Comparison of ENCODE assay signal across 16 cellular contexts in genomic region chr5:17918373-17919104, GRCh38.
DNase-seq lines count a peak whose midpoint lies in the region; ATAC-seq, FAIRE-seq and TF ChIP-seq lines count a peak whose summit lies in the region.
"Had no signal": no experiment of that assay in that cellular context is flagged by ENCODE, and none has a peak within 500 bp of the region (broad histone marks: within the 10 kb centered on the region; RNA-seq: fewer than 3 reads in every experiment).

No MANE protein-coding gene starts in this region.

- intact Hi-C loops in GM12878 (cut with micrococcal nuclease; ENCODE audit: unreplicated experiment) (loop anchor here (10.0 kb wide), 1 partner anchor 704 kb away; the partner anchor contains the start of gene BASP1), psoas muscle (cut with DNase I) (no loop called here), cardiac septum (cut with DNase I) (no loop called here)

- SMC1A ChIA-PET in GM12878 (lab: Charles Lee; ENCODE audit: uncharacterized antibody, unreplicated experiment) = no interaction called here

- CTCF ChIA-PET in GM12878 (lab: Yijun Ruan, JAX) = no interaction called here

- FAIRE-seq in GM12878 (lab: Jason Lieb, UNC) = no peak

- H3K27me3 ChIP-seq in GM12878 (replicated peaks in 1 of 2; ENCODE audit: control insufficient read depth in 2 of 2, insufficient read depth in 2 of 2, low read length in 1 of 2) = no peaks in the 10 kb centered on the region
- H3K27me3 ChIP-seq in psoas muscle (ENCODE audit: insufficient read depth in 3 of 3, low read length in 2 of 3) = no peaks in the 10 kb centered on the region

- no peaks in the 10 kb centered on the region for H3K79me2 ChIP-seq in GM12878 (ENCODE audit: control insufficient read depth, insufficient read depth, low read length)

- H3K4me2 ChIP-seq in GM12878 (ENCODE audit: control insufficient read depth, insufficient read depth) = no peak overlapping the region

- DNase-seq in Daoy (ENCODE audit: low read depth) (peak; percentile 37), GM12878 (ENCODE audit: low read depth, low spot score) (no peak), inferior parietal cortex (ENCODE audit: extremely low spot score) (peak; percentile 32), NCI-H1436 (lab: John Stamatoyannopoulos, UW) (no peak), GM13977 (ENCODE audit: low spot score) (no peak), psoas muscle (no peak), cardiac septum (ENCODE audit: low spot score) (no peak)
- DNase-seq: activated CD4-positive, alpha-beta T cell treated with anti-CD3 and anti-CD28 coated beads, Interleukin-2, amount 10 ng/mL, durations not matched to agents 7 days and 5 days; activated T-cell treated with anti-CD3 and anti-CD28 coated beads, Interleukin-2, amount 50 U/mL, for 4 hours; DMS 273 treated with DMSO at 0.1 percent for 48 hours; NCI-H1436 treated with DMSO at 0.1 percent for 48 hours; NCI-H510A treated with DMSO at 0.1 percent for 48 hours; stimulated activated CD4-positive, alpha-beta T cell treated with anti-CD3 and anti-CD28 coated beads, Interleukin-2, amount 100 ng/mL, for 24 hours; stimulated activated CD8-positive, alpha-beta memory T cell treated with anti-CD3 and anti-CD28 coated beads, Interleukin-4, amount 100 ng/mL, for 48 hours; T-helper 9 cell had no signal

- no peaks in the 10 kb centered on the region for H4K20me1 ChIP-seq in GM12878 (ENCODE audit: control insufficient read depth, insufficient read depth)

- TF ChIP-seq EP300 in Ishikawa (IDR thresholded peaks at IDR 0.05; ENCODE audit: borderline replicate concordance) (peak; percentile 86), GM12878 (IDR thresholded peaks at IDR 0.05; ENCODE audit: borderline replicate concordance in 1 of 2, control insufficient read depth in 1 of 2, low read depth in 2 of 2, low read length in 2 of 2) (no peak)

- H3K4me3 ChIP-seq in GM12878 (no peak overlapping the region), psoas muscle (no peak overlapping the region)

- ATAC-seq in GM12878 = peak; percentile 37; the same call in 1 of the 3 replicates
- no peak for ATAC-seq in psoas muscle
- ATAC-seq: activated T-cell treated with anti-CD3 and anti-CD28 coated beads, Interleukin-2, amount 50 U/mL, for 4 hours had no signal

- TF ChIP-seq CTCF in GM12878 (IDR thresholded peaks at IDR 0.05 in 2 of 3, conservative IDR thresholded peaks at IDR 0.05 in 1 of 3; ENCODE audit: control insufficient read depth in 2 of 3, extremely low read depth in 1 of 3, insufficient read depth in 1 of 3, low read depth in 3 of 3, low read length in 3 of 3) (no peak), GM13977 (IDR thresholded peaks at IDR 0.05; ENCODE audit: extremely low read depth, insufficient read depth, missing control alignments) (no peak), psoas muscle (IDR thresholded peaks at IDR 0.05) (no peak)

- no peak overlapping the region for H2AFZ ChIP-seq in GM12878 (ENCODE audit: control insufficient read depth, low read depth, low read length)

- in situ Hi-C loops in GM12878 (cut with MboI) = no loop called here
- in situ Hi-C loops in GM13977 (cut with MboI; ENCODE audit: low pct_unique_long_range_greater_than_20kb, low sequenced_read_pairs, unreplicated experiment) = no loop called here

- H3K36me3 ChIP-seq in GM12878 (ENCODE audit: control insufficient read depth in 2 of 2, insufficient read depth in 2 of 2, low read length in 1 of 2) = no peaks in the 10 kb centered on the region
- no peaks in the 10 kb centered on the region for H3K36me3 ChIP-seq in psoas muscle (ENCODE audit: insufficient read depth in 1 of 2, low read depth in 1 of 2)

- TF ChIP-seq POLR2A in GM12878 (IDR thresholded peaks at IDR 0.05; ENCODE audit: low read depth, low read length) = no peak

- POLR2A ChIA-PET in GM12878 (lab: Charles Lee) = no interaction called here

- 0% methylated on average over 2 of the region's 2 CpGs for WGBS in GM12878 (ENCODE audit: insufficient coverage, insufficient replicate concordance, low lambda C conversion rate, missing lambda C conversion rate)
- WGBS in psoas muscle, 3 donors = 44 to 48% (median 47%) methylated on average over 2 of the region's 2 CpGs

- H3K4me1 ChIP-seq in GM12878 (ENCODE audit: control insufficient read depth, insufficient read depth, low read length) (no peaks in the 10 kb centered on the region), psoas muscle (no peaks in the 10 kb centered on the region)

- H3K9me3 ChIP-seq in GM12878 (replicated peaks; ENCODE audit: control insufficient read depth, insufficient read depth, low read length) (no peaks in the 10 kb centered on the region), psoas muscle (no peaks in the 10 kb centered on the region)

- H3K27ac ChIP-seq in GM12878 (ENCODE audit: control insufficient read depth, insufficient read depth) (no peak overlapping the region), psoas muscle (no peak overlapping the region)

- no TSS peak for BruUV-seq in GM12878 (replicated peaks; lab: Mats Ljungman, UMichigan)

- TF ChIP-seq RAD21 in Ishikawa (IDR thresholded peaks at IDR 0.05; ENCODE audit: low read depth) (no peak), GM12878 (IDR thresholded peaks at IDR 0.05; ENCODE audit: insufficient read depth, low read depth, low read length) (no peak)

- H3K9ac ChIP-seq in GM12878 (ENCODE audit: control insufficient read depth, insufficient read depth, low read length) = no peak overlapping the region

- RAD21 ChIA-PET in GM12878 (lab: Charles Lee; ENCODE audit: unreplicated experiment) = no interaction called here

TF ChIP-seq in Ishikawa, 13 proteins besides CTCF, POLR2A, EP300 and RAD21 (continues in another document):
- TF ChIP-seq USF1 (IDR thresholded peaks at IDR 0.05) (peak; percentile 82), ZBTB7A (IDR thresholded peaks at IDR 0.05; ENCODE audit: low read depth) (no peak), TAF1 (IDR thresholded peaks at IDR 0.05; ENCODE audit: low read depth) (no peak), CREB1 (IDR thresholded peaks at IDR 0.05; ENCODE audit: low read depth) (peak; percentile 37; the same call in 1 of the 2 replicates), EGR1 (IDR thresholded peaks at IDR 0.05) (no peak)

TF ChIP-seq in GM12878, 131 proteins besides CTCF, POLR2A, EP300 and RAD21:
- 0 out of 2 replicates have a peak, but pooled peaks have one; percentile 23 for TF ChIP-seq ATF7 (IDR thresholded peaks at IDR 0.05; ENCODE audit: low read depth)
- no peak for TF ChIP-seq RCOR1 (conservative IDR thresholded peaks at IDR 0.05; ENCODE audit: low read depth, low read length)
- no peak for TF ChIP-seq KDM1A (IDR thresholded peaks at IDR 0.05; ENCODE audit: borderline replicate concordance)

Comparison
In these comparisons a context has a peak if more than half of its experiments do, and no peak if none do; other contexts are left out.
1. DNase-seq: peak in Daoy (single experiment) and inferior parietal cortex (single experiment); none in GM12878 (single experiment), NCI-H1436 (single experiment), GM13977 (single experiment), psoas muscle (0 of 2) and cardiac septum (single experiment).